1 cellular context compared by ENCODE assay signal in the genomic region with DNA sequence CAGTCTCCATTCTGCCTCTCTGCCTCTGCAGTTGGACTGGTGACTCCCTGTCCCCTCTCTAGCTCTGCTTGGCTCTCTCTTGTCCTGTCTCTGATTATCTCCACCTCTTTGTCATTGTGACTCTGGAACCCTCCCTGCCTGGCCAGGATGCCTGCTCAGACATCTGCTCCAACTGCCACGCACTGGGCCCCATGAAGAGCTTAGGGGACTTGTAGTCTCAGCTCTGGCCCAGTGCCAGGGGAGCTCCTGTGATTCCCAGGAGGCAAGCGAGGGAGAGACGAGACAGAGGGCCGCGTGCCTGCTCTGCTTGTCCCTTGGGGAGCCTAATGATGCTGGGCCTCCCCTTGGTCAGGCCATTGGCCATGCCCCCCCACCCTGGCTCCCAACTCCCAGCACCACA.
TF ChIP-seq lines count a peak whose summit lies in the region.

No MANE protein-coding gene starts in this region.

TF ChIP-seq in endothelial cell of umbilical vein, 7 proteins besides CTCF, POLR2A, EP300 and RAD21:
- TF ChIP-seq GATA2 (IDR thresholded peaks at IDR 0.05; ENCODE audit: insufficient read depth, insufficient read length, low read depth, low read length) (no peak), POLR2AphosphoS5 (IDR thresholded peaks at IDR 0.05; ENCODE audit: insufficient read depth, low read depth, low read length) (no peak), FOS (IDR thresholded peaks at IDR 0.05; ENCODE audit: borderline replicate concordance, insufficient read depth, low read length) (no peak), MYC (IDR thresholded peaks at IDR 0.05; ENCODE audit: low read depth, low read length) (no peak), JUN (IDR thresholded peaks at IDR 0.05; ENCODE audit: borderline replicate concordance, insufficient read depth, insufficient read length, low read depth) (no peak), EZH2 (IDR thresholded peaks at IDR 0.05; ENCODE audit: borderline replicate concordance, low read depth, low read length, severe bottlenecking) (no peak)
- TF ChIP-seq, protein P1, sequence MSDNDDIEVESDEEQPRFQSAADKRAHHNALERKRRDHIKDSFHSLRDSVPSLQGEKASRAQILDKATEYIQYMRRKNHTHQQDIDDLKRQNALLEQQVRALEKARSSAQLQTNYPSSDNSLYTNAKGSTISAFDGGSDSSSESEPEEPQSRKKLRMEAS (IDR thresholded peaks at IDR 0.05; ENCODE audit: insufficient read depth, insufficient read length): no peak
